ENCODE assay signal across 1 cellular context in the genomic region with DNA sequence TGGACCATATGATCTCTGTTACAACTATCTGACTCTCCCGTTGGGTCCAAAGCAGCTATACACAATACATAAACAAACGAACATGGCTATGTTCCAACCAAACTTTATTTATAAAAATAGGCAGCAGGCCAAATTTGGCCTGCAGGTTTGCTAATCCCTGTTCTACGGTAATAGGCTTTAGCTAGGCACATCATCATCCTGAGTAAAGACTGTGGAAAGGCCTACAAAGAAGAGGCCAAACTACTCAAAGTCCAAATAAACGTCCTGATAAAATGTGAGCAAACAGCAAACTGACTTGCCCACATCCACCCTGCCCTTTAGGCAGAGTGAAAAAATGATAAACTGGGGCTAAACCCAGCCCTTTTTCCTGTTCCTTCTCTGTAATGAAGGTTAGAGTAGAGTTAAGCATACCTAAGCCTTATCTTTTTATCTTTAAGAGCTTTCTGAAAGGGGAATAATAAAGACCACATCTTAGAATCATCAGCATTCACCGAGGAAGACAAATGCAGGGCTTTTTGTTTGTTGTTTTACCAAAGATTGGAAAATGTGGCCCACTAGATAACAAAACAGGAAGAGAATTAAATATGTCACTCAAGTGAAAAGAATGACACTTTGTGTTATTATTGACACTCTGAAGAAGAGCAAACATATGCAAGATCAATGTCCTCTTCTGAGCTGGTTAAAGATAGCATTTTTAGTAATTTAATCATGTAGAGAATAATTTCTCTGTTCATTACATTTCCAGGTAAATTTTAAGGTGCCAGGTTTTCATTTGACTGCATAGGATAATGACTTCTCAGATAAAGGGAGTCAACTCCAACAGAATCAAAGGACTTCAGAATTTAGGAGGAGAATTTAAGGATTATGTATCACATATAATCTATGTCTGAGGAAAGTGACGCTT.
TF ChIP-seq lines count a peak whose summit lies in the region.

No MANE protein-coding gene starts in this region.

TF ChIP-seq in HepG2, 621 proteins besides CTCF, POLR2A, EP300 and RAD21 (continued from another document and continues in another):
- TF ChIP-seq, protein P1, sequence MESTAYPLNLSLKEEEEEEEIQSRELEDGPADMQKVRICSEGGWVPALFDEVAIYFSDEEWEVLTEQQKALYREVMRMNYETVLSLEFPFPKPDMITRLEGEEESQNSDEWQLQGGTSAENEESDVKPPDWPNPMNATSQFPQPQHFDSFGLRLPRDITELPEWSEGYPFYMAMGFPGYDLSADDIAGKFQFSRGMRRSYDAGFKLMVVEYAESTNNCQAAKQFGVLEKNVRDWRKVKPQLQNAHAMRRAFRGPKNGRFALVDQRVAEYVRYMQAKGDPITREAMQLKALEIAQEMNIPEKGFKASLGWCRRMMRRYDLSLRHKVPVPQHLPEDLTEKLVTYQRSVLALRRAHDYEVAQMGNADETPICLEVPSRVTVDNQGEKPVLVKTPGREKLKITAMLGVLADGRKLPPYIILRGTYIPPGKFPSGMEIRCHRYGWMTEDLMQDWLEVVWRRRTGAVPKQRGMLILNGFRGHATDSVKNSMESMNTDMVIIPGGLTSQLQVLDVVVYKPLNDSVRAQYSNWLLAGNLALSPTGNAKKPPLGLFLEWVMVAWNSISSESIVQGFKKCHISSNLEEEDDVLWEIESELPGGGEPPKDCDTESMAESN (CRISPR knock-in tag; conservative IDR thresholded peaks at IDR 0.05), result 0 out of 2 replicates have a peak, but pooled peaks have one; percentile 47
- TF ChIP-seq NFIB (CRISPR knock-in tag; IDR thresholded peaks at IDR 0.05; ENCODE audit: borderline replicate concordance) (no peak), CBX5 (CRISPR knock-in tag; IDR thresholded peaks at IDR 0.05; ENCODE audit: borderline replicate concordance) (no peak), PAXIP1 (CRISPR knock-in tag; conservative IDR thresholded peaks at IDR 0.05) (peak; percentile 93), GTF3A (CRISPR knock-in tag; conservative IDR thresholded peaks at IDR 0.05) (no peak), KLF16 (CRISPR knock-in tag; IDR thresholded peaks at IDR 0.05) (peak in 1 of 2 experiments; percentile 15; a peak in 2 of 4 replicates), ZNF7 (CRISPR knock-in tag; IDR thresholded peaks at IDR 0.05) (no peak), ISL2 (CRISPR knock-in tag; IDR thresholded peaks at IDR 0.05) (peak; percentile 68), TBL1XR1 (IDR thresholded peaks at IDR 0.05; ENCODE audit: borderline replicate concordance, low read length, partially characterized antibody) (peak; percentile 27), TEAD2 (CRISPR knock-in tag; IDR thresholded peaks at IDR 0.05) (no peak), FOSL2 (CRISPR knock-in tag; IDR thresholded peaks at IDR 0.05) (peak; percentile 61), AHDC1 (CRISPR knock-in tag; IDR thresholded peaks at IDR 0.05; ENCODE audit: borderline replicate concordance) (peak; percentile 76; the same call in 1 of the 2 replicates), ELF1 (CRISPR knock-in tag; IDR thresholded peaks at IDR 0.05) (peak; percentile 21; the same call in 1 of the 2 replicates), HBP1 (CRISPR knock-in tag; IDR thresholded peaks at IDR 0.05; ENCODE audit: low read depth) (no peak), SOX5 (CRISPR knock-in tag; IDR thresholded peaks at IDR 0.05; ENCODE audit: borderline replicate concordance) (peak; percentile 60; the same call in 1 of the 2 replicates), SRF (IDR thresholded peaks at IDR 0.05; ENCODE audit: low read depth, low read length) (peak; percentile 85), ZNF564 (CRISPR knock-in tag; IDR thresholded peaks at IDR 0.05) (0 out of 2 replicates have a peak, but pooled peaks have one; percentile 4), PPARG (CRISPR knock-in tag; conservative IDR thresholded peaks at IDR 0.05) (peak; percentile 84), MBD4 (IDR thresholded peaks at IDR 0.05; ENCODE audit: borderline replicate concordance, low read length) (no peak; the same call in 1 of the 2 replicates), ZNF644 (CRISPR knock-in tag; IDR thresholded peaks at IDR 0.05; ENCODE audit: low read depth) (peak; percentile 76; the same call in 1 of the 2 replicates), HNF1A (IDR thresholded peaks at IDR 0.05; ENCODE audit: low read depth) (0 out of 2 replicates have a peak, but pooled peaks have one; percentile 15), HNF1A (CRISPR knock-in tag; IDR thresholded peaks at IDR 0.05; ENCODE audit: borderline replicate concordance) (0 out of 2 replicates have a peak, but pooled peaks have one; percentile 17), ZNF296 (CRISPR knock-in tag; conservative IDR thresholded peaks at IDR 0.05) (no peak), ZBTB7B (CRISPR knock-in tag; IDR thresholded peaks at IDR 0.05) (0 out of 2 replicates have a peak, but pooled peaks have one; percentile 19), ASH2L (IDR thresholded peaks at IDR 0.05; ENCODE audit: insufficient read length, low read depth, low read length) (peak; percentile 100), ZNF232 (CRISPR knock-in tag; IDR thresholded peaks at IDR 0.05; ENCODE audit: borderline replicate concordance) (0 out of 2 replicates have a peak, but pooled peaks have one; percentile 24)
- TF ChIP-seq, protein P2, sequence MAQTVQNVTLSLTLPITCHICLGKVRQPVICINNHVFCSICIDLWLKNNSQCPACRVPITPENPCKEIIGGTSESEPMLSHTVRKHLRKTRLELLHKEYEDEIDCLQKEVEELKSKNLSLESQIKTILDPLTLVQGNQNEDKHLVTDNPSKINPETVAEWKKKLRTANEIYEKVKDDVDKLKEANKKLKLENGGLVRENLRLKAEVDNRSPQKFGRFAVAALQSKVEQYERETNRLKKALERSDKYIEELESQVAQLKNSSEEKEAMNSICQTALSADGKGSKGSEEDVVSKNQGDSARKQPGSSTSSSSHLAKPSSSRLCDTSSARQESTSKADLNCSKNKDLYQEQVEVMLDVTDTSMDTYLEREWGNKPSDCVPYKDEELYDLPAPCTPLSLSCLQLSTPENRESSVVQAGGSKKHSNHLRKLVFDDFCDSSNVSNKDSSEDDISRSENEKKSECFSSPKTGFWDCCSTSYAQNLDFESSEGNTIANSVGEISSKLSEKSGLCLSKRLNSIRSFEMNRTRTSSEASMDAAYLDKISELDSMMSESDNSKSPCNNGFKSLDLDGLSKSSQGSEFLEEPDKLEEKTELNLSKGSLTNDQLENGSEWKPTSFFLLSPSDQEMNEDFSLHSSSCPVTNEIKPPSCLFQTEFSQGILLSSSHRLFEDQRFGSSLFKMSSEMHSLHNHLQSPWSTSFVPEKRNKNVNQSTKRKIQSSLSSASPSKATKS (CRISPR knock-in tag; IDR thresholded peaks at IDR 0.05), result no peak
- TF ChIP-seq, protein P3, sequence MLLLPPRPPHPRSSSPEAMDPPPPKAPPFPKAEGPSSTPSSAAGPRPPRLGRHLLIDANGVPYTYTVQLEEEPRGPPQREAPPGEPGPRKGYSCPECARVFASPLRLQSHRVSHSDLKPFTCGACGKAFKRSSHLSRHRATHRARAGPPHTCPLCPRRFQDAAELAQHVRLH (CRISPR knock-in tag; IDR thresholded peaks at IDR 0.05; ENCODE audit: borderline replicate concordance, low read depth), result 0 out of 2 replicates have a peak, but pooled peaks have one; percentile 31
- TF ChIP-seq, protein P4, sequence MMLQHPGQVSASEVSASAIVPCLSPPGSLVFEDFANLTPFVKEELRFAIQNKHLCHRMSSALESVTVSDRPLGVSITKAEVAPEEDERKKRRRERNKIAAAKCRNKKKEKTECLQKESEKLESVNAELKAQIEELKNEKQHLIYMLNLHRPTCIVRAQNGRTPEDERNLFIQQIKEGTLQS (CRISPR knock-in tag; IDR thresholded peaks at IDR 0.05), result no peak
- TF ChIP-seq, protein P5, sequence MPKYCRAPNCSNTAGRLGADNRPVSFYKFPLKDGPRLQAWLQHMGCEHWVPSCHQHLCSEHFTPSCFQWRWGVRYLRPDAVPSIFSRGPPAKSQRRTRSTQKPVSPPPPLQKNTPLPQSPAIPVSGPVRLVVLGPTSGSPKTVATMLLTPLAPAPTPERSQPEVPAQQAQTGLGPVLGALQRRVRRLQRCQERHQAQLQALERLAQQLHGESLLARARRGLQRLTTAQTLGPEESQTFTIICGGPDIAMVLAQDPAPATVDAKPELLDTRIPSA (CRISPR knock-in tag; IDR thresholded peaks at IDR 0.05; ENCODE audit: borderline replicate concordance), result no peak
